Comparison of ENCODE assay signal across 8 cellular contexts in genomic region chr18:80246656-80247402, GRCh38. TPM values are rescaled to one million over a fixed set of nuclear protein-coding genes. Genes with fewer than 3 reads are reported as not detected.
DNase-seq lines count a peak whose midpoint lies in the region; ATAC-seq and TF ChIP-seq lines count a peak whose summit lies in the region.

No MANE protein-coding gene starts in this region.

- intact Hi-C loops in vagina (cut with DNase I), result no loop called here

- no peaks in the 10 kb centered on the region for H3K9me3 ChIP-seq in HAP-1
- no peaks in the 10 kb centered on the region for H3K9me3 ChIP-seq in ectodermal cell (ENCODE audit: control insufficient read depth, low read length)
- H3K9me3 ChIP-seq in mononuclear cell (ENCODE audit: low read depth, low read length), result no peaks in the 10 kb centered on the region
- H3K9me3 ChIP-seq in vagina, result no peaks in the 10 kb centered on the region

- DNase-seq in NCI-H1092 (lab: John Stamatoyannopoulos, UW) (peak; percentile 34), NCI-H1092 treated with DMSO at 0.1 percent for 48 hours (lab: John Stamatoyannopoulos, UW) (no peak), HAP-1 (ENCODE audit: low spot score in 2 of 2) (peak in 1 of 2 experiments; percentile 47), NCI-H748 (lab: John Stamatoyannopoulos, UW; ENCODE audit: unreplicated experiment) (peak; percentile 84), vagina (ENCODE audit: extremely low spot score in 2 of 2) (peak in 1 of 2 donors; percentile 81)

- H3K4me1 ChIP-seq in HAP-1 (no peaks in the 10 kb centered on the region), ectodermal cell (ENCODE audit: control insufficient read depth, insufficient read depth, low read length) (no peaks in the 10 kb centered on the region), mononuclear cell (ENCODE audit: insufficient read depth, low read length) (no peaks in the 10 kb centered on the region), vagina (peaks cover 20% of the 10 kb centered on the region)

- H3K27me3 ChIP-seq in HAP-1 (ENCODE audit: low read depth), result no peaks in the 10 kb centered on the region
- H3K27me3 ChIP-seq in ectodermal cell (ENCODE audit: control insufficient read depth, insufficient read depth, low read length, poor library complexity, severe bottlenecking), result peaks cover 6% of the 10 kb centered on the region
- H3K27me3 ChIP-seq in mononuclear cell (ENCODE audit: insufficient read depth, low read length), result peaks cover 19% of the 10 kb centered on the region
- H3K27me3 ChIP-seq in vagina, result no peaks in the 10 kb centered on the region

- no peak for TF ChIP-seq POLR2A in vagina (IDR thresholded peaks at IDR 0.05)

- in situ Hi-C loops in HAP-1 (cut with MboI; ENCODE audit: low sequenced_read_pairs), result no loop called here

- TF ChIP-seq CTCF in vagina (IDR thresholded peaks at IDR 0.05), result no peak

- H3K4me3 ChIP-seq in HAP-1 (peak overlapping the region; percentile 73), ectodermal cell (ENCODE audit: insufficient read depth, low read depth, low read length) (peak overlapping the region; percentile 84), mononuclear cell (ENCODE audit: low read length) (peak overlapping the region; percentile 25), vagina (peak overlapping the region; percentile 69 to 82)

- H3K27ac ChIP-seq in ectodermal cell (ENCODE audit: insufficient read depth, low read depth, low read length, poor library complexity, severe bottlenecking) (no peak overlapping the region), vagina (peak overlapping the region; percentile 88)

- no peak for ATAC-seq in GM18519 (IDR thresholded peaks at IDR 0.05; ENCODE audit: low FRiP score, unreplicated experiment)

- WGBS in ectodermal cell, 2 experiments, result 0% methylated on average over 83 of the region's 83 CpGs

- H3K36me3 ChIP-seq in HAP-1 (replicated peaks) (no peaks in the 10 kb centered on the region), ectodermal cell (ENCODE audit: control insufficient read depth, insufficient read depth, low read length) (no peaks in the 10 kb centered on the region), vagina (no peaks in the 10 kb centered on the region)

RNA-seq across cellular contexts. Expression of gene PARD6G, which starts 0.5 kb away (rescaled TPM):
- 29.7 TPM for polyA plus RNA-seq in ectodermal cell (2013, experiment 1 of 4)
- polyA plus RNA-seq in ectodermal cell (2013, experiment 2 of 4), result 32.2 TPM
- 24.3 TPM for polyA plus RNA-seq in ectodermal cell (2013, experiment 3 of 4)
- 25.7 TPM for polyA plus RNA-seq in ectodermal cell (2013, experiment 4 of 4)
- 0.73 TPM for total RNA-seq in mononuclear cell
- total RNA-seq in vagina, result 32.7 TPM

Comparison
In these comparisons a context has a peak if more than half of its experiments do, and no peak if none do; other contexts are left out.
1. H3K4me3 ChIP-seq: peak in every context shown above with its lines; median percentile 84 in ectodermal cell; 76 in vagina; 73 in HAP-1; 25 in mononuclear cell.
2. RNA of gene PARD6G, which starts 0.5 kb away (total RNA-seq): 32.7 TPM in vagina (single experiment); 0.73 TPM in mononuclear cell (single experiment); every median in the first group is over 10 times any median in the second.